Comparison of ENCODE assay signal across 12 cellular contexts in genomic region chr15:57395292-57395691, GRCh38. TPM values are rescaled to one million over a fixed set of nuclear protein-coding genes. Genes with fewer than 3 reads are reported as not detected.
A peak's percentile ranks its signal among the peaks of the same experiment; 100 is the strongest.
DNase-seq lines count a peak whose midpoint lies in the region; ATAC-seq and TF ChIP-seq lines count a peak whose summit lies in the region.
"Had no signal": no experiment of that assay in that cellular context is flagged by ENCODE, and none has a peak within 500 bp of the region (broad histone marks: within the 10 kb centered on the region; RNA-seq: fewer than 3 reads in every experiment).

No MANE protein-coding gene starts in this region.

- no peaks in the 10 kb centered on the region for H3K4me1 Mint-ChIP-seq in natural killer cell
- H3K4me1 Mint-ChIP-seq: memory B cell had no signal

- H3K4me3 ChIP-seq in mammary epithelial cell (replicated peaks in 1 of 3; ENCODE audit: insufficient read depth in 1 of 3, low read depth in 2 of 3, low read length in 3 of 3) (no peak overlapping the region), lung (no peak overlapping the region)
- H3K4me3 ChIP-seq: SK-N-MC had no signal

- intact Hi-C loops in mammary epithelial cell (cut with micrococcal nuclease) = no loop called here
- intact Hi-C loops in natural killer cell (cut with micrococcal nuclease) = no loop called here

- H3K27ac ChIP-seq in mammary epithelial cell (ENCODE audit: insufficient read depth, low read depth, low read length) (no peak overlapping the region), lung (ENCODE audit: low read depth in 1 of 2, low read length in 1 of 2) (no peak overlapping the region)
- H3K27ac ChIP-seq: SK-N-MC had no signal

- H3K9ac ChIP-seq in mammary epithelial cell (ENCODE audit: insufficient read depth, low read length) = no peak overlapping the region

- H3K36me3 ChIP-seq in mammary epithelial cell (ENCODE audit: insufficient read depth, low read length) (no peaks in the 10 kb centered on the region), lung (ENCODE audit: control insufficient read depth in 2 of 2, insufficient read depth in 2 of 2, low read length in 2 of 2) (no peaks in the 10 kb centered on the region)

- H3K4me1 ChIP-seq in mammary epithelial cell (ENCODE audit: insufficient read depth, low read length) = no peaks in the 10 kb centered on the region
- peaks cover 0 to 3% of the 10 kb centered on the region in 2 donors for H3K4me1 ChIP-seq in lung (ENCODE audit: control insufficient read depth in 2 of 2, insufficient read depth in 2 of 2, low read length in 2 of 2)

- 70% methylated on average over 6 of the region's 6 CpGs for WGBS in mammary epithelial cell (ENCODE audit: low coverage, missing lambda C conversion rate)
- 70 to 84% methylated on average over 6 of the region's 6 CpGs for WGBS in lung, 2 donors

- no peaks in the 10 kb centered on the region for H3K79me2 ChIP-seq in mammary epithelial cell (ENCODE audit: insufficient read depth, low read length)

- no peaks in the 10 kb centered on the region for H4K20me1 ChIP-seq in mammary epithelial cell (ENCODE audit: insufficient read depth, low read length)

- no peak overlapping the region for H2AFZ ChIP-seq in mammary epithelial cell (ENCODE audit: low read depth, low read length)

- in situ Hi-C loops in mammary epithelial cell (cut with MboI; ENCODE audit: low sequenced_read_pairs in 2 of 2) = no loop called here

- DNase-seq in CD1c-positive myeloid dendritic cell (ENCODE audit: extremely low spot score) = peak; percentile 42
- peak; percentile 67 for DNase-seq in HK-2 (ENCODE audit: unreplicated experiment)
- DNase-seq in mammary epithelial cell = peak; percentile 52
- DNase-seq in lung (ENCODE audit: low spot score) = no peak
- DNase-seq in foreskin melanocyte = no peak
- no peak for DNase-seq in D341Med (ENCODE audit: low spot score)
- DNase-seq in NCI-H2081 (lab: John Stamatoyannopoulos, UW) = no peak
- DNase-seq in natural killer cell = no peak
- DNase-seq: activated CD8-positive, alpha-beta memory T cell treated with anti-CD3 and anti-CD28 coated beads, Interleukin-2, amount 50 U/mL, for 4 hours; DND-41 had no signal

- CTCF ChIA-PET in mammary epithelial cell (lab: Charles Lee; ENCODE audit: low non-redundant PET) = no interaction called here

- H3K9me3 ChIP-seq in mammary epithelial cell (replicated peaks; ENCODE audit: insufficient read depth, low read length) = no peaks in the 10 kb centered on the region
- H3K9me3 ChIP-seq in lung (ENCODE audit: control insufficient read depth in 2 of 2, insufficient read depth in 1 of 2, low read length in 1 of 2) = no peaks in the 10 kb centered on the region

- no peaks in the 10 kb centered on the region for H3K27me3 ChIP-seq in mammary epithelial cell (ENCODE audit: insufficient read depth, low read length)
- H3K27me3 ChIP-seq in lung (ENCODE audit: control insufficient read depth, insufficient read depth) = no peaks in the 10 kb centered on the region

- BruUV-seq in mammary epithelial cell (replicated peaks; lab: Mats Ljungman, UMichigan) = no TSS peak

- no peaks in the 10 kb centered on the region for H3K9me3 Mint-ChIP-seq in natural killer cell
- H3K9me3 Mint-ChIP-seq: memory B cell had no signal

- TF ChIP-seq CTCF in mammary epithelial cell (conservative IDR thresholded peaks at IDR 0.05 in 1 of 2, IDR thresholded peaks at IDR 0.05 in 1 of 2; ENCODE audit: extremely low read depth in 1 of 2, insufficient read depth in 1 of 2, low read depth in 1 of 2, low read length in 2 of 2) (no peak), lung (IDR thresholded peaks at IDR 0.05; ENCODE audit: control extremely low read depth, extremely low read depth) (no peak), natural killer cell (IDR thresholded peaks at IDR 0.05) (no peak)

- H3K27ac Mint-ChIP-seq in natural killer cell = no peak overlapping the region
- H3K27ac Mint-ChIP-seq: memory B cell had no signal

- dilution Hi-C loops in mammary epithelial cell (cut with HindIII; ENCODE audit: low sequenced_read_pairs) = no loop called here

- H3K4me3 Mint-ChIP-seq in natural killer cell = no peak overlapping the region
- H3K4me3 Mint-ChIP-seq: memory B cell had no signal

- H3K27me3 Mint-ChIP-seq in natural killer cell (ENCODE audit: low read depth in 2 of 2) = peaks cover 3 to 30% of the 10 kb centered on the region in 2 donors

- no peak overlapping the region for H3K4me2 ChIP-seq in mammary epithelial cell (ENCODE audit: insufficient read depth, low read depth, low read length)

- ATAC-seq in lung (ENCODE audit: insufficient read depth, low FRiP score) (peak; percentile 43), natural killer cell (no peak)

- H3K36me3 Mint-ChIP-seq in natural killer cell = no peaks in the 10 kb centered on the region

RNA-seq across cellular contexts. Expression of gene CGNL1, which starts 19.0 kb away (rescaled TPM):
- total RNA-seq in mammary epithelial cell (1 to 10 TPM in 1 of 2 donors, under 1 TPM in 1; 0.07 to 1.2 TPM), lung (10 to 100 TPM; 32.8 to 42.5 TPM), natural killer cell (not detected)
- polyA plus RNA-seq in mammary epithelial cell (0.02 TPM), lung (10 to 100 TPM in 1 of 2 donors, 1 to 10 TPM in 1; 9.0 to 13.0 TPM)
- polyA minus RNA-seq in mammary epithelial cell = not detected

Comparison
In these comparisons a context has a peak if more than half of its experiments do, and no peak if none do; other contexts are left out.
1. DNase-seq: peak in CD1c-positive myeloid dendritic cell (single experiment), HK-2 (single experiment) and mammary epithelial cell (single experiment); none in lung (single experiment), foreskin melanocyte (single experiment), D341Med (single experiment), NCI-H2081 (0 of 2) and natural killer cell (single experiment).
2. RNA of gene CGNL1, which starts 19.0 kb away (total RNA-seq): 32.8 to 42.5 TPM in lung; 0.07 to 1.2 TPM in mammary epithelial cell and not detected in natural killer cell; every median in the first group is over 10 times any median in the second.